Comparison of ENCODE assay signal across 29 cellular contexts in genomic region chr16:30000768-30001631, GRCh38. TPM values are rescaled to one million over a fixed set of nuclear protein-coding genes. Genes with fewer than 3 reads are reported as not detected.
DNase-seq lines count a peak whose midpoint lies in the region; ATAC-seq, FAIRE-seq and TF ChIP-seq lines count a peak whose summit lies in the region.
"Had no signal": no experiment of that assay in that cellular context is flagged by ENCODE, and none has a peak within 500 bp of the region (broad histone marks: within the 10 kb centered on the region; RNA-seq: fewer than 3 reads in every experiment).

No MANE protein-coding gene starts in this region.

- no peak for FAIRE-seq in K562 (lab: Jason Lieb, UNC)
- FAIRE-seq: bronchial epithelial cell had no signal

- no TSS peak for BruUV-seq in K562 (replicated peaks; lab: Mats Ljungman, UMichigan)

- H4K20me1 ChIP-seq in BLaER1 (peaks cover 23% of the 10 kb centered on the region; the same call in 1 of the 2 replicates), K562 (replicated peaks; ENCODE audit: control insufficient read depth, insufficient read depth, low read length) (0 out of 2 replicates have a peak, but pooled peaks cover 5% of the 10 kb centered on the region)

- no peak overlapping the region for H3K4me3 Mint-ChIP-seq in HFFc6
- H3K4me3 Mint-ChIP-seq: activated CD4-positive, alpha-beta T cell treated with anti-CD3 and anti-CD28 coated beads, Interleukin-2, amount 10 ng/mL, durations not matched to agents 7 days and 5 days; nephron progenitor cell; T-helper 17 cell had no signal

- in situ Hi-C loops in K562 (cut with MboI): no loop called here

- 88% methylated on average over 21 of the region's 33 CpGs for WGBS in K562 (ENCODE audit: insufficient coverage, low coverage, missing lambda C conversion rate)

- H3K36me3 ChIP-seq in BLaER1 (peaks cover 21% of the 10 kb centered on the region), K562 (ENCODE audit: control insufficient read depth, insufficient read depth, low read length) (peaks cover 31% of the 10 kb centered on the region; the same call in 2 of the 3 replicates), kidney epithelial cell (ENCODE audit: control insufficient read depth, insufficient read depth, low read length) (peaks cover 1% of the 10 kb centered on the region)
- H3K36me3 ChIP-seq: transverse colon had no signal

- no peaks in the 10 kb centered on the region for H3K9me3 Mint-ChIP-seq in HFFc6
- H3K9me3 Mint-ChIP-seq: activated CD4-positive, alpha-beta T cell treated with anti-CD3 and anti-CD28 coated beads, Interleukin-2, amount 10 ng/mL, durations not matched to agents 7 days and 5 days; nephron progenitor cell had no signal

- no peak for DNase-seq in HFFc6
- no peak for DNase-seq in K562 (ENCODE audit: extremely low read depth in 1 of 4, low spot score in 3 of 4)
- no peak for DNase-seq in kidney epithelial cell (ENCODE audit: low read depth)
- DNase-seq in NCI-H128 (lab: John Stamatoyannopoulos, UW; ENCODE audit: unreplicated experiment): no peak
- no peak for DNase-seq in GM10266 (ENCODE audit: extremely low spot score)
- no peak for DNase-seq in OCI-M1 (lab: John Stamatoyannopoulos, UW)
- DNase-seq: activated CD4-positive, alpha-beta T cell treated with anti-CD3 and anti-CD28 coated beads, Interleukin-2, amount 10 ng/mL, durations not matched to agents 7 days and 5 days; activated CD8-positive, alpha-beta memory T cell treated with anti-CD3 and anti-CD28 coated beads, Interleukin-2, amount 50 U/mL, for 4 hours; activated effector memory CD4-positive, alpha-beta T cell treated with Interleukin-2 at 50 U/mL for 16 hours; dermis blood vessel endothelial cell; DMS79; GOT3; hippocampal formation; NCI-H1048; NCI-H2171; nephron progenitor cell; stimulated activated CD4-positive, alpha-beta T cell treated with anti-CD3 and anti-CD28 coated beads, Interleukin-4, amount 100 ng/mL, for 24 hours; stomach; T-helper 17 cell; transverse colon had no signal

- H3K27ac ChIP-seq in BLaER1 (peak overlapping the region; percentile 91), K562 (ENCODE audit: extremely low read depth, low read depth, low read length) (no peak overlapping the region)
- H3K27ac ChIP-seq: SJSA1, stomach, transverse colon had no signal

- no peak overlapping the region for H3K27ac Mint-ChIP-seq in HFFc6
- H3K27ac Mint-ChIP-seq: activated CD4-positive, alpha-beta T cell treated with anti-CD3 and anti-CD28 coated beads, Interleukin-2, amount 10 ng/mL, durations not matched to agents 7 days and 5 days; nephron progenitor cell had no signal

- H3K9me1 ChIP-seq in K562 (ENCODE audit: control insufficient read depth, insufficient read depth, low read length): no peaks in the 10 kb centered on the region

- no peak for TF ChIP-seq EP300 in K562 (IDR thresholded peaks at IDR 0.05; ENCODE audit: low read length)

- H3K27me3 Mint-ChIP-seq in HFFc6 (ENCODE audit: insufficient read depth): peaks cover 5% of the 10 kb centered on the region
- H3K27me3 Mint-ChIP-seq: activated CD4-positive, alpha-beta T cell treated with anti-CD3 and anti-CD28 coated beads, Interleukin-2, amount 10 ng/mL, durations not matched to agents 7 days and 5 days; T-helper 17 cell had no signal

- POLR2A ChIA-PET in K562 (lab: Yijun Ruan, JAX): no interaction called here

- peaks cover 12% of the 10 kb centered on the region for H3K79me2 ChIP-seq in K562 (ENCODE audit: control insufficient read depth, insufficient read depth, low read length)

- H3K9me3 ChIP-seq in BLaER1: no peaks in the 10 kb centered on the region
- H3K9me3 ChIP-seq in K562 (replicated peaks; ENCODE audit: control insufficient read depth, insufficient read depth, low read depth, low read length): no peaks in the 10 kb centered on the region
- H3K9me3 ChIP-seq: SJSA1, stomach, transverse colon had no signal

- TF ChIP-seq POLR2A in K562 (conservative IDR thresholded peaks at IDR 0.05): no peak

- CTCF ChIA-PET in K562 (lab: Yijun Ruan, JAX; ENCODE audit: low intra/inter-chr PET ratio): no interaction called here

- no peak overlapping the region for H2AFZ ChIP-seq in K562 (ENCODE audit: low read depth, low read length)

- no peak for TF ChIP-seq RAD21 in K562 (CRISPR knock-in tag; conservative IDR thresholded peaks at IDR 0.05 in 1 of 2, IDR thresholded peaks at IDR 0.05 in 1 of 2)

- peaks cover 23% of the 10 kb centered on the region for H3K36me3 Mint-ChIP-seq in HFFc6 (ENCODE audit: low read depth)

- H3K4me1 ChIP-seq in BLaER1 (peaks cover 93% of the 10 kb centered on the region), K562 (replicated peaks in 1 of 2; ENCODE audit: control insufficient read depth in 2 of 2, insufficient read depth in 2 of 2, low read length in 2 of 2) (peaks cover 7 to 53% of the 10 kb centered on the region in 2 experiments; a peak in 4 of 5 replicates)

- peaks cover 6% of the 10 kb centered on the region for H3K4me1 Mint-ChIP-seq in HFFc6 (ENCODE audit: low read depth)

- H3K27me3 ChIP-seq in BLaER1: no peaks in the 10 kb centered on the region
- H3K27me3 ChIP-seq in K562 (ENCODE audit: control insufficient read depth in 2 of 2, insufficient read depth in 2 of 2, low read length in 2 of 2): no peaks in the 10 kb centered on the region
- no peaks in the 10 kb centered on the region for H3K27me3 ChIP-seq in kidney epithelial cell (ENCODE audit: control insufficient read depth, insufficient read depth, low read length)
- H3K27me3 ChIP-seq: SJSA1, stomach, transverse colon had no signal

- peak overlapping the region; percentile 97 for H3K4me2 ChIP-seq in BLaER1
- H3K4me2 ChIP-seq in K562 (ENCODE audit: insufficient read depth, low read length): no peak overlapping the region

- H3K9ac ChIP-seq in BLaER1 (peak overlapping the region; percentile 42; the same call in 1 of the 2 replicates), K562 (ENCODE audit: insufficient read depth in 1 of 2, low read depth in 2 of 2, low read length in 2 of 2) (no peak overlapping the region; a peak in 1 of 4 replicates)

- ATAC-seq in K562: no peak
- ATAC-seq in HG02884 (IDR thresholded peaks at IDR 0.05; ENCODE audit: unreplicated experiment): no peak
- ATAC-seq: T-helper 17 cell had no signal

- H3K4me3 ChIP-seq in BLaER1: peak overlapping the region; percentile 40
- no peak overlapping the region for H3K4me3 ChIP-seq in K562
- no peak overlapping the region for H3K4me3 ChIP-seq in kidney epithelial cell (ENCODE audit: low read depth, low read length)
- H3K4me3 ChIP-seq: SJSA1, stomach, transverse colon had no signal

- intact Hi-C loops in K562 (cut with micrococcal nuclease): no loop called here

- TF ChIP-seq CTCF in HFFc6 (IDR thresholded peaks at IDR 0.05) (peak; percentile 8; the same call in 1 of the 2 replicates), K562 (IDR thresholded peaks at IDR 0.05 in 2 of 3, conservative IDR thresholded peaks at IDR 0.05 in 1 of 3; ENCODE audit: insufficient read depth in 2 of 3, low read depth in 1 of 3, low read length in 3 of 3) (peak in 2 of 3 experiments; percentile 9 to 27; a peak in 1 of 6 replicates), kidney epithelial cell (IDR thresholded peaks at IDR 0.05; ENCODE audit: insufficient read depth, low read length, poor library complexity, severe bottlenecking) (peak; percentile 18), GM10266 (IDR thresholded peaks at IDR 0.05; ENCODE audit: control insufficient read depth, insufficient read depth, low read depth, missing control alignments) (no peak)

RNA-seq across cellular contexts. Expression of gene INO80E, which starts 5.0 kb away (rescaled TPM):
- 10 to 100 TPM; 61.0 to 77.4 (median 73.8) TPM for total RNA-seq in HFFc6 (2021; fragmentation: NEBNext Ultra II Directional; extraction: Animal tissue kit (Norgen Biotek cat#: 25700))
- total RNA-seq in K562 (2011; cell fraction: chromatin; rRNA removed; ENCODE audit: low replicate concordance): 24.7 and 53.3 TPM in 2 replicates
- 38.0 and 39.7 TPM in 2 replicates for total RNA-seq in K562 (2011; cell fraction: nucleolus; rRNA removed)
- 35.7 and 40.2 TPM in 2 replicates for total RNA-seq in K562 (2011; cell fraction: nucleoplasm; rRNA removed)
- total RNA-seq in K562 (2014; rRNA removed) (75.3 and 77.4 TPM in 2 replicates), K562 (2014; rRNA removed; fragmentation: Illumina TruSeq; extraction: Trizol) (28.5 and 30.9 TPM in 2 replicates), K562 (2015; rRNA removed; fragmentation: Illumina TruSeq; extraction: Trizol) (49.3 and 51.7 TPM in 2 replicates), K562 (2021) (73.3 and 88.6 TPM in 2 replicates), kidney epithelial cell (43.8 and 114 TPM in 2 replicates)
- polyA plus RNA-seq in K562 (2011; rRNA removed) (22.8 and 23.4 TPM in 2 replicates), K562 (2014; fragmentation: Illumina TruSeq; extraction: Trizol) (102 and 107 TPM in 2 replicates), K562 (2014; fragmentation: Nextera tagmentation; extraction: Ambion mirVana) (under 1 TPM; 0.31 to 0.56 TPM), K562 (2014; rRNA removed) (71.2 and 75.1 TPM in 2 replicates)
- polyA plus RNA-seq in K562 (2011; cell fraction: cytosol; rRNA removed): 21.9 and 35.3 TPM in 2 replicates
- 42.2 and 55.5 TPM in 2 replicates for polyA plus RNA-seq in K562 (2011; cell fraction: nucleus; rRNA removed)
- 59.8 and 63.9 TPM in 2 replicates for polyA plus RNA-seq in K562 (2012)
- 5.5 and 6.6 TPM in 2 replicates for polyA minus RNA-seq in K562 (2011; rRNA and poly(A)+ RNA removed)
- polyA minus RNA-seq in K562 (2011; cell fraction: cytosol; rRNA and poly(A)+ RNA removed): 11.0 and 17.1 TPM in 2 replicates
- polyA minus RNA-seq in K562 (2011; cell fraction: nucleus; rRNA and poly(A)+ RNA removed): 12.3 and 14.2 TPM in 2 replicates

RNA-seq across cellular contexts. Expression of gene HIRIP3, which starts 5.6 kb away (rescaled TPM):
- total RNA-seq in HFFc6 (2021; fragmentation: NEBNext Ultra II Directional; extraction: Animal tissue kit (Norgen Biotek cat#: 25700)): 10 to 100 TPM in 5 of 6 experiments, 1 to 10 TPM in 1; 9.8 to 14.4 (median 13.4) TPM
- 4.5 and 8.9 TPM in 2 replicates for total RNA-seq in K562 (2011; cell fraction: chromatin; rRNA removed; ENCODE audit: low replicate concordance)
- 8.7 and 12.5 TPM in 2 replicates for total RNA-seq in K562 (2011; cell fraction: nucleolus; rRNA removed)
- 7.2 and 10.7 TPM in 2 replicates for total RNA-seq in K562 (2011; cell fraction: nucleoplasm; rRNA removed)
- 34.6 and 38.2 TPM in 2 replicates for total RNA-seq in K562 (2014; rRNA removed)
- total RNA-seq in K562 (2014; rRNA removed; fragmentation: Illumina TruSeq; extraction: Trizol): 6.7 and 8.6 TPM in 2 replicates
- 16.9 and 18.2 TPM in 2 replicates for total RNA-seq in K562 (2015; rRNA removed; fragmentation: Illumina TruSeq; extraction: Trizol)
- 27.5 and 28.2 TPM in 2 replicates for total RNA-seq in K562 (2021)
- polyA plus RNA-seq in K562 (2011; rRNA removed): 10.6 and 13.3 TPM in 2 replicates
- polyA plus RNA-seq in K562 (2011; cell fraction: cytosol; rRNA removed): 12.9 and 25.4 TPM in 2 replicates
- polyA plus RNA-seq in K562 (2011; cell fraction: nucleus; rRNA removed): 11.5 and 18.3 TPM in 2 replicates
- 26.2 and 27.2 TPM in 2 replicates for polyA plus RNA-seq in K562 (2012)
- polyA plus RNA-seq in K562 (2014; fragmentation: Illumina TruSeq; extraction: Trizol): 25.1 and 28.8 TPM in 2 replicates
- 1 to 10 TPM; 3.3 to 5.6 TPM for polyA plus RNA-seq in K562 (2014; fragmentation: Nextera tagmentation; extraction: Ambion mirVana)
- 27.3 and 38.0 TPM in 2 replicates for polyA plus RNA-seq in K562 (2014; rRNA removed)
- 2.8 and 3.3 TPM in 2 replicates for polyA minus RNA-seq in K562 (2011; rRNA and poly(A)+ RNA removed)
- 8.1 and 11.4 TPM in 2 replicates for polyA minus RNA-seq in K562 (2011; cell fraction: cytosol; rRNA and poly(A)+ RNA removed)
- 6.7 and 9.0 TPM in 2 replicates for polyA minus RNA-seq in K562 (2011; cell fraction: nucleus; rRNA and poly(A)+ RNA removed)
- total RNA-seq in kidney epithelial cell: 13.2 and 20.3 TPM in 2 replicates

RNA-seq across cellular contexts. Expression of gene DOC2A, which starts 9.8 kb away (rescaled TPM):
- under 1 TPM in 2 of 6 experiments, not detected in 4; 0.19 to 0.30 TPM for total RNA-seq in HFFc6 (2021; fragmentation: NEBNext Ultra II Directional; extraction: Animal tissue kit (Norgen Biotek cat#: 25700))
- 1.4 and 2.0 TPM in 2 replicates for total RNA-seq in K562 (2011; cell fraction: chromatin; rRNA removed; ENCODE audit: low replicate concordance)
- 0.79 and 1.2 TPM in 2 replicates for total RNA-seq in K562 (2011; cell fraction: nucleolus; rRNA removed)
- 0.44 and 0.99 TPM in 2 replicates for total RNA-seq in K562 (2011; cell fraction: nucleoplasm; rRNA removed)
- total RNA-seq in K562 (2014; rRNA removed) (not detected in 2 replicates), K562 (2014; rRNA removed; fragmentation: Illumina TruSeq; extraction: Trizol) (0.07 and 0.22 TPM in 2 replicates), K562 (2015; rRNA removed; fragmentation: Illumina TruSeq; extraction: Trizol) (0.11 and 0.29 TPM in 2 replicates), K562 (2021) (0.38 and 0.47 TPM in 2 replicates), kidney epithelial cell (0.33 TPM in 1 of 2 replicates, not detected in the other)
- polyA plus RNA-seq in K562 (2011; rRNA removed) (0.31 and 0.79 TPM in 2 replicates), K562 (2014; fragmentation: Illumina TruSeq; extraction: Trizol) (0.21 and 0.27 TPM in 2 replicates), K562 (2014; fragmentation: Nextera tagmentation; extraction: Ambion mirVana) (under 1 TPM; 0.03 to 0.23 TPM), K562 (2014; rRNA removed) (0.36 and 2.6 TPM in 2 replicates)
- 0.55 and 1.5 TPM in 2 replicates for polyA plus RNA-seq in K562 (2011; cell fraction: cytosol; rRNA removed)
- 3.4 and 4.3 TPM in 2 replicates for polyA plus RNA-seq in K562 (2011; cell fraction: nucleus; rRNA removed)
- polyA plus RNA-seq in K562 (2012): 0.70 and 0.80 TPM in 2 replicates
- 0.51 TPM in 1 of 2 replicates, not detected in the other for polyA minus RNA-seq in K562 (2011; rRNA and poly(A)+ RNA removed)
- polyA minus RNA-seq in K562 (2011; cell fraction: cytosol; rRNA and poly(A)+ RNA removed): not detected in 2 replicates
- polyA minus RNA-seq in K562 (2011; cell fraction: nucleus; rRNA and poly(A)+ RNA removed): 0.13 and 0.67 TPM in 2 replicates
- total RNA-seq: bronchial epithelial cell, LHCN-M2, SJSA1 had no signal

RNA-seq across cellular contexts. Expression of gene C16orf92, which starts 22.0 kb away (rescaled TPM):
- total RNA-seq in HFFc6 (2021; fragmentation: NEBNext Ultra II Directional; extraction: Animal tissue kit (Norgen Biotek cat#: 25700)): not detected
- total RNA-seq in K562 (2011; cell fraction: chromatin; rRNA removed; ENCODE audit: low replicate concordance): not detected in 2 replicates
- not detected in 2 replicates for total RNA-seq in K562 (2011; cell fraction: nucleolus; rRNA removed)
- total RNA-seq in K562 (2011; cell fraction: nucleoplasm; rRNA removed): not detected in 2 replicates
- total RNA-seq in K562 (2014; rRNA removed) (not detected in 2 replicates), K562 (2014; rRNA removed; fragmentation: Illumina TruSeq; extraction: Trizol) (not detected in 2 replicates), K562 (2015; rRNA removed; fragmentation: Illumina TruSeq; extraction: Trizol) (not detected in 2 replicates), K562 (2021) (not detected in 2 replicates), kidney epithelial cell (not detected in 2 replicates)
- polyA plus RNA-seq in K562 (2011; rRNA removed) (not detected in 2 replicates), K562 (2014; fragmentation: Illumina TruSeq; extraction: Trizol) (not detected in 2 replicates), K562 (2014; fragmentation: Nextera tagmentation; extraction: Ambion mirVana) (not detected), K562 (2014; rRNA removed) (not detected in 2 replicates)
- polyA plus RNA-seq in K562 (2011; cell fraction: cytosol; rRNA removed): not detected in 2 replicates
- polyA plus RNA-seq in K562 (2011; cell fraction: nucleus; rRNA removed): not detected in 2 replicates
- not detected in 2 replicates for polyA plus RNA-seq in K562 (2012)
- not detected in 2 replicates for polyA minus RNA-seq in K562 (2011; rRNA and poly(A)+ RNA removed)
- not detected in 2 replicates for polyA minus RNA-seq in K562 (2011; cell fraction: cytosol; rRNA and poly(A)+ RNA removed)
- polyA minus RNA-seq in K562 (2011; cell fraction: nucleus; rRNA and poly(A)+ RNA removed): not detected in 2 replicates
- total RNA-seq: activated CD4-positive, alpha-beta T cell treated with anti-CD3 and anti-CD28 coated beads, Interleukin-2, amount 10 ng/mL, durations not matched to agents 7 days and 5 days; bronchial epithelial cell; dermis blood vessel endothelial cell; fibroblast of villous mesenchyme; HT-29; LHCN-M2; pulmonary artery endothelial cell; SJSA1; stomach; T-helper 17 cell; transverse colon had no signal
- polyA plus RNA-seq: adipose tissue, stomach had no signal

RNA-seq across cellular contexts. Expression of gene TAOK2, which starts 27.3 kb away (rescaled TPM):
- 10 to 100 TPM; 50.4 to 56.9 (median 53.0) TPM for total RNA-seq in HFFc6 (2021; fragmentation: NEBNext Ultra II Directional; extraction: Animal tissue kit (Norgen Biotek cat#: 25700))
- total RNA-seq in K562 (2011; cell fraction: chromatin; rRNA removed; ENCODE audit: low replicate concordance): 84.4 and 156 TPM in 2 replicates
- 84.5 and 93.2 TPM in 2 replicates for total RNA-seq in K562 (2011; cell fraction: nucleolus; rRNA removed)
- 82.3 and 98.5 TPM in 2 replicates for total RNA-seq in K562 (2011; cell fraction: nucleoplasm; rRNA removed)
- total RNA-seq in K562 (2014; rRNA removed) (29.3 and 33.3 TPM in 2 replicates), K562 (2014; rRNA removed; fragmentation: Illumina TruSeq; extraction: Trizol) (7.1 and 8.5 TPM in 2 replicates), K562 (2015; rRNA removed; fragmentation: Illumina TruSeq; extraction: Trizol) (20.1 and 21.7 TPM in 2 replicates), K562 (2021) (34.0 and 41.8 TPM in 2 replicates), kidney epithelial cell (40.1 and 41.7 TPM in 2 replicates)
- polyA plus RNA-seq in K562 (2011; rRNA removed) (13.7 and 19.6 TPM in 2 replicates), K562 (2014; fragmentation: Illumina TruSeq; extraction: Trizol) (11.6 and 16.5 TPM in 2 replicates), K562 (2014; fragmentation: Nextera tagmentation; extraction: Ambion mirVana) (under 1 TPM; 0.10 to 0.11 TPM), K562 (2014; rRNA removed) (22.6 and 27.7 TPM in 2 replicates)
- 13.2 and 20.8 TPM in 2 replicates for polyA plus RNA-seq in K562 (2011; cell fraction: cytosol; rRNA removed)
- polyA plus RNA-seq in K562 (2011; cell fraction: nucleus; rRNA removed): 76.1 and 109 TPM in 2 replicates
- polyA plus RNA-seq in K562 (2012): 20.2 and 35.5 TPM in 2 replicates
- 12.5 and 15.8 TPM in 2 replicates for polyA minus RNA-seq in K562 (2011; rRNA and poly(A)+ RNA removed)
- polyA minus RNA-seq in K562 (2011; cell fraction: cytosol; rRNA and poly(A)+ RNA removed): 15.7 and 17.3 TPM in 2 replicates
- polyA minus RNA-seq in K562 (2011; cell fraction: nucleus; rRNA and poly(A)+ RNA removed): 23.2 and 31.2 TPM in 2 replicates
